ENCODE assay signal across 1 cellular context in genomic region chr6:150196942-150197745, GRCh38.
TF ChIP-seq lines count a peak whose summit lies in the region.

No MANE protein-coding gene starts in this region.

TF ChIP-seq in IMR-90, 13 proteins besides CTCF, POLR2A, EP300 and RAD21 (continued from another document):
- TF ChIP-seq BHLHE40 (IDR thresholded peaks at IDR 0.05; ENCODE audit: low read depth, low read length) (no peak), RFX5 (IDR thresholded peaks at IDR 0.05; ENCODE audit: low read depth, low read length) (no peak), RCOR1 (IDR thresholded peaks at IDR 0.05; ENCODE audit: insufficient replicate concordance, low read length) (no peak), NFE2L2 (IDR thresholded peaks at IDR 0.05; ENCODE audit: low read depth, low read length) (no peak), FOS (IDR thresholded peaks at IDR 0.05; ENCODE audit: low read depth, low read length) (no peak), CHD1 (IDR thresholded peaks at IDR 0.05; ENCODE audit: low read depth, low read length) (no peak), ELK1 (IDR thresholded peaks at IDR 0.05; ENCODE audit: borderline replicate concordance, low read depth, low read length) (no peak), SMC3 (IDR thresholded peaks at IDR 0.05; ENCODE audit: low read depth, low read length) (no peak), MAZ (IDR thresholded peaks at IDR 0.05; ENCODE audit: borderline replicate concordance, low read depth, low read length) (no peak), CEBPB (IDR thresholded peaks at IDR 0.05; ENCODE audit: low read depth, low read length) (no peak)
